Comparison of ENCODE assay signal across 8 cellular contexts in the genomic region with DNA sequence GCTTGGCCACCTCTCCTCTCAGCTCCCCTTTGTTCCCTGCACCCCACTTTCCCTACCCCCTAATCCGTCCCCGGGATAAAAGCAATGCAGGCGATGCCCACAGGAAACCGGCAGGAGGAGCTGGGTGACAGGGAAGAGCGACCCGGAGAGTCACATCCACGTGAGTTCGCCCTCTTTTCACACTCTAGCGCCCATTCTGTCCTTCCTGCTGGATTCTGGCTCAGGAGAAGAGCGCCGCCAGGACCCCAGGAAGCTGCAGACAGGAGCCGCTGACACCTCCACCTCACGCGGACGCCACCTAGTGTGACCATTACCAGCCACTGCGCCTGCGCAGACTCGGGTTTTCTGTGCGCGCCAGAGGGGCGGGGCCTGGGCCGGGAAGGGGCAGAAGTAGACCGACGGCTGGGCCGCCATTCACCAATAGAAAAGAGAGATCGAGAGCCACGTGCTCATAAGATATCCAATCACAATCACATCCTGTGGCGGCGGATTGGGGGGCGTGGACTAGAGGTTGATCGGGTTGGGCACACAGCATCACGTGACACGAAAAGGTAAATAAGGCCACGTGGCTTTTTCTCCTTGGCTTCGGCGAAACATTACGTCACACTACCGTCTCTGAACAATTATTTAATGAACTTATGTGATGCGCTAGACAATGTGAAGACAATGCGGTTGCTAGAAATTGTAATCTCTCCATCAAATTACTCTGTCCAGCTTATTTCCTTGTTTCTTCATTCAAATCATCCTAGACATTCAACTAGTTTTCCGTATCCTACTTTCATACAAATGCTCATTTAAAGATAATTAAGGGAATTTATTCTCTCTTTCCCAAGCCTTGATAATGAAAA. TPM values are rescaled to one million over a fixed set of nuclear protein-coding genes. Genes with fewer than 3 reads are reported as not detected.
DNase-seq lines count a peak whose midpoint lies in the region; ATAC-seq and TF ChIP-seq lines count a peak whose summit lies in the region.

No MANE protein-coding gene starts in this region.

- TF ChIP-seq POLR2A in IMR-90 (IDR thresholded peaks at IDR 0.05; ENCODE audit: low read depth, low read length), result peak; percentile 71; the same call in 1 of the 2 replicates

- H4K5ac ChIP-seq in IMR-90 (ENCODE audit: low read depth, low read length), result peak overlapping the region; percentile 51

- peak overlapping the region; percentile 51 for H3K9ac ChIP-seq in IMR-90 (ENCODE audit: low read depth, low read length)

- no peaks in the 10 kb centered on the region for H3K79me1 ChIP-seq in IMR-90 (ENCODE audit: low read depth in 1 of 2, low read length in 2 of 2)

- H3K9me3 ChIP-seq in IMR-90 (ENCODE audit: control insufficient read depth, insufficient read depth, low read length) (no peaks in the 10 kb centered on the region), OCI-LY7 (ENCODE audit: low read length) (no peaks in the 10 kb centered on the region)

- H3K4me2 ChIP-seq in IMR-90 (ENCODE audit: low read depth, low read length), result peak overlapping the region; percentile 92
- H3K4me2 ChIP-seq in OCI-LY7 (ENCODE audit: low read length), result peak overlapping the region; percentile 82

- CTCF ChIA-PET in IMR-90 (lab: Yijun Ruan, JAX) (interaction anchor here (0.6 to 1.5 kb wide), 9 partner anchors 9 to 218 kb away, joined by 3 to 6 read pairs (median 3); a partner anchor contains a TSS), OCI-LY7 (lab: Charles Lee; ENCODE audit: unreplicated experiment) (interaction anchor here (1.2 kb wide), 1 partner anchor 12 kb away, joined by 3 read pairs; no protein-coding TSS in a partner anchor)

- no peak overlapping the region; the same call in 1 of the 2 replicates for H3K56ac ChIP-seq in IMR-90 (ENCODE audit: extremely low read depth, insufficient read depth, low read length)

- 0 out of 2 replicates have a peak overlapping the region, but pooled peaks have one; percentile 20 for H3K14ac ChIP-seq in IMR-90 (replicated peaks; ENCODE audit: low read depth, low read length)

- H2AK9ac ChIP-seq in IMR-90 (replicated peaks; ENCODE audit: low read depth, low read length, poor library complexity), result peak overlapping the region; percentile 66

- no peak overlapping the region for H2BK15ac ChIP-seq in IMR-90 (ENCODE audit: low read depth, low read length)

- no TSS peak for BruUV-seq in IMR-90 (replicated peaks; lab: Mats Ljungman, UMichigan)
- BruUV-seq in OCI-LY7 (replicated peaks; lab: Mats Ljungman, UMichigan), result no TSS peak

- no peaks in the 10 kb centered on the region for H3K36me3 ChIP-seq in IMR-90 (ENCODE audit: control insufficient read depth, insufficient read depth, low read length)
- no peaks in the 10 kb centered on the region for H3K36me3 ChIP-seq in OCI-LY7 (ENCODE audit: insufficient read depth, low read length)

- POLR2A ChIA-PET in IMR-90 (lab: Charles Lee; ENCODE audit: unreplicated experiment), result interaction anchor here (0.8 to 1.0 kb wide), 2 partner anchors 26 to 1514 kb away, joined by 5 to 6 read pairs; no protein-coding TSS in a partner anchor
- POLR2A ChIA-PET in OCI-LY7 (lab: Charles Lee), result interaction anchor here (0.6 to 2.2 kb wide), 11 partner anchors 11 to 1689 kb away, joined by 3 to 10 read pairs (median 4); a partner anchor contains a TSS

- in situ Hi-C loops in IMR-90 (cut with MboI; ENCODE audit: low sequenced_read_pairs), result no loop called here

- peak; percentile 92 for ATAC-seq in GM21528 (IDR thresholded peaks at IDR 0.05; ENCODE audit: low FRiP score, unreplicated experiment)
- ATAC-seq in IMR-90 (ENCODE audit: low read depth), result peak; percentile 100

- peak overlapping the region; percentile 56 for H3K4ac ChIP-seq in IMR-90 (ENCODE audit: low read depth, low read length)

- H3K23ac ChIP-seq in IMR-90 (ENCODE audit: low read depth, low read length), result peak overlapping the region; percentile 31; the same call in 1 of the 2 replicates

- H2BK5ac ChIP-seq in IMR-90 (ENCODE audit: low read depth, low read length, poor library complexity, severe bottlenecking), result peak overlapping the region; percentile 33

- dilution Hi-C loops in IMR-90 (cut with HindIII; ENCODE audit: low sequenced_read_pairs, unreplicated experiment), result no loop called here

- WGBS in IMR-90 (ENCODE audit: extremely low coverage in 2 of 2, insufficient read length in 1 of 2), 2 experiments, result 0% methylated on average over 9 of the region's 41 CpGs; no CpG with 5 or more reads in 1 of the 2 experiments

- no peaks in the 10 kb centered on the region for H3K79me2 ChIP-seq in OCI-LY7 (ENCODE audit: insufficient read depth, low read depth, low read length)

- no peak for TF ChIP-seq RAD21 in IMR-90 (IDR thresholded peaks at IDR 0.05; ENCODE audit: low read length)

- peak; percentile 53 for TF ChIP-seq CTCF in IMR-90 (conservative IDR thresholded peaks at IDR 0.05; ENCODE audit: low read depth, low read length)
- peak; percentile 79 for TF ChIP-seq CTCF in OCI-LY7 (conservative IDR thresholded peaks at IDR 0.05; ENCODE audit: low read length)
- peak; percentile 51 for TF ChIP-seq CTCF in epithelial cell of proximal tubule (conservative IDR thresholded peaks at IDR 0.05; ENCODE audit: low read depth, low read length)

- H3K4me1 ChIP-seq in IMR-90 (ENCODE audit: control insufficient read depth, insufficient read depth, low read length), result peaks cover 3% of the 10 kb centered on the region
- peaks cover 10% of the 10 kb centered on the region for H3K4me1 ChIP-seq in OCI-LY7 (ENCODE audit: insufficient read depth, low read length, poor library complexity, severe bottlenecking)

- H3K18ac ChIP-seq in IMR-90 (ENCODE audit: low read depth, low read length), result peak overlapping the region; percentile 38; the same call in 1 of the 2 replicates

- peak overlapping the region; percentile 34 to 91; a peak in 3 of 4 replicates for H4K8ac ChIP-seq in IMR-90 (ENCODE audit: low read depth in 2 of 2, low read length in 2 of 2)

- H2AK5ac ChIP-seq in IMR-90 (ENCODE audit: low read depth, low read length), result no peak overlapping the region

- H3K9me1 ChIP-seq in IMR-90 (ENCODE audit: insufficient read depth, low read length), result no peaks in the 10 kb centered on the region

- H2AFZ ChIP-seq in IMR-90 (replicated peaks; ENCODE audit: low read length, poor library complexity) (peak overlapping the region; percentile 95), OCI-LY7 (ENCODE audit: low read length) (peak overlapping the region; percentile 74)

- no peaks in the 10 kb centered on the region for H3K9me2 ChIP-seq in OCI-LY7 (ENCODE audit: insufficient read depth, low read length)

- intact Hi-C loops in IMR-90 (cut with micrococcal nuclease) (loop anchor here (1.0 kb wide), 1 partner anchor 15 kb away; a partner anchor contains a TSS), OCI-LY7 (cut with micrococcal nuclease; ENCODE audit: unreplicated experiment) (loop anchor here (5.0 kb wide), 1 partner anchor 120 kb away; a partner anchor contains a TSS)

- no peak overlapping the region for H2BK120ac ChIP-seq in IMR-90 (ENCODE audit: low read depth, low read length)

- H3K27me3 ChIP-seq in IMR-90 (ENCODE audit: control insufficient read depth, insufficient read depth, low read length), result peaks cover 14% of the 10 kb centered on the region

- H4K20me1 ChIP-seq in IMR-90 (ENCODE audit: insufficient read depth, low read length) (no peaks in the 10 kb centered on the region), OCI-LY7 (ENCODE audit: insufficient read depth, low read length) (no peaks in the 10 kb centered on the region)

- no peak overlapping the region; the same call in 1 of the 2 replicates for H4K91ac ChIP-seq in IMR-90 (ENCODE audit: insufficient read depth, low read depth, low read length)

- DNase-seq in DMS153 (lab: John Stamatoyannopoulos, UW) (peak; percentile 100), IMR-90 (peak; percentile 99), OCI-LY7 (ENCODE audit: low spot score) (peak; percentile 100), activated T-cell treated with anti-CD3 and anti-CD28 coated beads for 48 hours (ENCODE audit: low read depth) (peak; percentile 100), epithelial cell of proximal tubule (ENCODE audit: low read depth) (peak; percentile 94), mucosa of gallbladder (ENCODE audit: low spot score) (peak; percentile 100)
- peak; percentile 99 to 100 for DNase-seq in stimulated activated CD8-positive, alpha-beta memory T cell treated with anti-CD3 and anti-CD28 coated beads, Interleukin-4, amount 100 ng/mL, for 4 hours (ENCODE audit: low read depth in 2 of 2, low spot score in 1 of 2)

- H2BK20ac ChIP-seq in IMR-90 (ENCODE audit: low read depth, low read length), result no peak overlapping the region

- H3K4me3 ChIP-seq in IMR-90 (ENCODE audit: insufficient read depth, low read depth, low read length), result peak overlapping the region; percentile 78
- H3K4me3 ChIP-seq in OCI-LY7 (ENCODE audit: low read depth, low read length, poor library complexity, severe bottlenecking), result peak overlapping the region; percentile 69
- H3K4me3 ChIP-seq in epithelial cell of proximal tubule (ENCODE audit: low read depth, low read length), result peak overlapping the region; percentile 69

- H3K27ac ChIP-seq in IMR-90 (ENCODE audit: insufficient read depth, low read length) (peak overlapping the region; percentile 47), OCI-LY7 (ENCODE audit: low read depth, low read length, poor library complexity, severe bottlenecking) (no peak overlapping the region)

RNA-seq across cellular contexts. Expression of a gene that starts 10.1 kb away (rescaled TPM):
- total RNA-seq in IMR-90 (2012; rRNA removed), result not detected in 2 replicates
- not detected in 2 replicates for polyA plus RNA-seq in IMR-90 (2012; rRNA removed)
- polyA plus RNA-seq in IMR-90 (2012; cell fraction: cytosol; rRNA removed), result not detected in 2 replicates
- not detected in 2 replicates for polyA plus RNA-seq in IMR-90 (2012; cell fraction: nucleus; rRNA removed; ENCODE audit: low replicate concordance)
- not detected in 2 replicates for total RNA-seq in OCI-LY7 (2014; rRNA removed; shearing (Covaris generic))
- total RNA-seq in OCI-LY7 (2022), result not detected in 2 replicates
- not detected in 2 replicates for total RNA-seq in epithelial cell of proximal tubule
- total RNA-seq in mucosa of gallbladder, result 4.7 TPM

RNA-seq across cellular contexts. Expression of a gene that starts 15.4 kb away (rescaled TPM):
- 0.83 and 2.0 TPM in 2 replicates for total RNA-seq in IMR-90 (2012; rRNA removed)
- 0.56 and 0.87 TPM in 2 replicates for polyA plus RNA-seq in IMR-90 (2012; rRNA removed)
- polyA plus RNA-seq in IMR-90 (2012; cell fraction: cytosol; rRNA removed), result 0.99 and 1.2 TPM in 2 replicates
- polyA plus RNA-seq in IMR-90 (2012; cell fraction: nucleus; rRNA removed; ENCODE audit: low replicate concordance), result 0.61 and 0.79 TPM in 2 replicates
- total RNA-seq in OCI-LY7 (2014; rRNA removed; shearing (Covaris generic)), result 0.54 and 2.1 TPM in 2 replicates
- 1.4 and 2.2 TPM in 2 replicates for total RNA-seq in OCI-LY7 (2022)
- total RNA-seq in epithelial cell of proximal tubule, result 0.35 and 1.2 TPM in 2 replicates
- 3.8 TPM for total RNA-seq in mucosa of gallbladder

RNA-seq across cellular contexts. Expression of a gene that starts 24.4 kb away (rescaled TPM):
- under 0.01 TPM in 2 replicates for total RNA-seq in IMR-90 (2012; rRNA removed)
- not detected in 2 replicates for polyA plus RNA-seq in IMR-90 (2012; rRNA removed)
- not detected in 2 replicates for polyA plus RNA-seq in IMR-90 (2012; cell fraction: cytosol; rRNA removed)
- polyA plus RNA-seq in IMR-90 (2012; cell fraction: nucleus; rRNA removed; ENCODE audit: low replicate concordance), result not detected in 2 replicates
- total RNA-seq in OCI-LY7 (2014; rRNA removed; shearing (Covaris generic)), result under 0.01 TPM in 1 of 2 replicates, not detected in the other
- total RNA-seq in OCI-LY7 (2022), result 1,670 and 3,289 TPM in 2 replicates
- total RNA-seq in epithelial cell of proximal tubule, result under 0.01 TPM in 2 replicates
- 1,216 TPM for total RNA-seq in mucosa of gallbladder

RNA-seq across cellular contexts. Expression of a gene that starts 25.8 kb away (rescaled TPM):
- total RNA-seq in IMR-90 (2012; rRNA removed), result under 0.01 TPM in 2 replicates
- not detected in 2 replicates for polyA plus RNA-seq in IMR-90 (2012; rRNA removed)
- not detected in 2 replicates for polyA plus RNA-seq in IMR-90 (2012; cell fraction: cytosol; rRNA removed)
- polyA plus RNA-seq in IMR-90 (2012; cell fraction: nucleus; rRNA removed; ENCODE audit: low replicate concordance), result not detected in 2 replicates
- total RNA-seq in OCI-LY7 (2014; rRNA removed; shearing (Covaris generic)), result under 0.01 TPM in 1 of 2 replicates, not detected in the other
- total RNA-seq in OCI-LY7 (2022), result 1,646 and 3,315 TPM in 2 replicates
- under 0.01 TPM in 2 replicates for total RNA-seq in epithelial cell of proximal tubule
- total RNA-seq in mucosa of gallbladder, result 5,171 TPM

RNA-seq across cellular contexts. Expression of a gene that starts 51.5 kb away (rescaled TPM):
- not detected in 2 replicates for total RNA-seq in IMR-90 (2012; rRNA removed)
- not detected in 2 replicates for polyA plus RNA-seq in IMR-90 (2012; rRNA removed)
- not detected in 2 replicates for polyA plus RNA-seq in IMR-90 (2012; cell fraction: cytosol; rRNA removed)
- not detected in 2 replicates for polyA plus RNA-seq in IMR-90 (2012; cell fraction: nucleus; rRNA removed; ENCODE audit: low replicate concordance)
- total RNA-seq in OCI-LY7 (2014; rRNA removed; shearing (Covaris generic)), result not detected in 2 replicates
- total RNA-seq in OCI-LY7 (2022), result not detected in 2 replicates
- 5.4 and 25.8 TPM in 2 replicates for total RNA-seq in epithelial cell of proximal tubule
- total RNA-seq in mucosa of gallbladder, result 2.6 TPM
